Comparison of ENCODE assay signal across 14 cellular contexts in genomic region chr18:13235981-13236380, GRCh38. TPM values are rescaled to one million over a fixed set of nuclear protein-coding genes. Genes with fewer than 3 reads are reported as not detected.
A peak's percentile ranks its signal among the peaks of the same experiment; 100 is the strongest.
DNase-seq lines count a peak whose midpoint lies in the region; ATAC-seq and TF ChIP-seq lines count a peak whose summit lies in the region.
"Had no signal": no experiment of that assay in that cellular context is flagged by ENCODE, and none has a peak within 500 bp of the region (broad histone marks: within the 10 kb centered on the region; RNA-seq: fewer than 3 reads in every experiment).

No MANE protein-coding gene starts in this region.

- intact Hi-C loops in ascending aorta (cut with DNase I) (loop anchor here (1.0 to 5.0 kb wide), 2 partner anchors 13 to 86 kb away; no protein-coding TSS in a partner anchor), left ventricle myocardium superior (cut with micrococcal nuclease) (no loop called here), esophagus squamous epithelium (cut with DNase I) (no loop called here)

- 16 to 25% methylated on average over 7 to 8 of the region's 8 CpGs for WGBS in esophagus squamous epithelium, 2 donors

- H3K4me1 ChIP-seq in ascending aorta (peaks cover 0 to 24% of the 10 kb centered on the region in 2 donors), rectal smooth muscle tissue (ENCODE audit: control insufficient read depth, insufficient read depth, low read length) (peaks cover 9% of the 10 kb centered on the region), esophagus squamous epithelium (peaks cover 0 to 21% (median 5%) of the 10 kb centered on the region in 3 donors)

- peak overlapping the region; percentile 61 for H3K27ac ChIP-seq in ascending aorta
- H3K27ac ChIP-seq in rectal smooth muscle tissue (ENCODE audit: low read depth, low read length) = peak overlapping the region; percentile 48
- peak overlapping the region in 1 of 4 donors; percentile 44 for H3K27ac ChIP-seq in esophagus squamous epithelium
- H3K27ac ChIP-seq: C4-2B, ovary had no signal

- H3K36me3 ChIP-seq in ascending aorta (no peaks in the 10 kb centered on the region), rectal smooth muscle tissue (ENCODE audit: control insufficient read depth, insufficient read depth, low read length) (no peaks in the 10 kb centered on the region), esophagus squamous epithelium (no peaks in the 10 kb centered on the region)
- H3K36me3 ChIP-seq: ovary had no signal

- H3K4me1 Mint-ChIP-seq in stimulated activated naive B cell treated with anti-CD40 and anti-IgM and Interleukin-4, amounts not matched to agents 10 μg/mL and 1 μg/mL and 100 μg/mL, for 72 hours = no peaks in the 10 kb centered on the region

- H3K4me3 Mint-ChIP-seq in stimulated activated naive B cell treated with anti-CD40 and anti-IgM and Interleukin-4, amounts not matched to agents 10 μg/mL and 1 μg/mL and 100 μg/mL, for 72 hours = no peak overlapping the region
- H3K4me3 Mint-ChIP-seq: activated T-cell treated with anti-CD3 and anti-CD28 coated beads, Interleukin-2, amount 50 U/mL, for 24 hours had no signal

- H3K27me3 ChIP-seq in ascending aorta (no peaks in the 10 kb centered on the region), rectal smooth muscle tissue (ENCODE audit: control insufficient read depth, insufficient read depth, low read length) (no peaks in the 10 kb centered on the region), esophagus squamous epithelium (no peaks in the 10 kb centered on the region)
- H3K27me3 ChIP-seq: ovary had no signal

- H3K4me3 ChIP-seq in ascending aorta (peak overlapping the region; percentile 4 to 21), rectal smooth muscle tissue (ENCODE audit: low read length) (no peak overlapping the region), esophagus squamous epithelium (no peak overlapping the region)
- H3K4me3 ChIP-seq: ovary had no signal

- no peaks in the 10 kb centered on the region for H3K27me3 Mint-ChIP-seq in stimulated activated naive B cell treated with anti-CD40 and anti-IgM and Interleukin-4, amounts not matched to agents 10 μg/mL and 1 μg/mL and 100 μg/mL, for 72 hours
- H3K27me3 Mint-ChIP-seq: activated T-cell treated with anti-CD3 and anti-CD28 coated beads, Interleukin-2, amount 50 U/mL, for 24 hours had no signal

- H3K9me3 ChIP-seq in ascending aorta (no peaks in the 10 kb centered on the region), esophagus squamous epithelium (no peaks in the 10 kb centered on the region)
- H3K9me3 ChIP-seq: ovary had no signal

- DNase-seq in COLO829 (ENCODE audit: low spot score) (peak; percentile 66), ascending aorta (ENCODE audit: low spot score in 2 of 2) (peak in 1 of 2 donors; percentile 86), left ventricle myocardium superior (peak; percentile 79), esophagus squamous epithelium (lab: John Stamatoyannopoulos, UW) (no peak), NCI-H446 treated with DMSO at 0.1 percent for 48 hours (lab: John Stamatoyannopoulos, UW) (no peak)
- DNase-seq in stimulated activated naive B cell treated with anti-CD40 and anti-IgM and Interleukin-4, amounts not matched to agents 10 μg/mL and 1 μg/mL and 100 μg/mL, for 72 hours = no peak
- DNase-seq: activated CD4-positive, CD25-positive, alpha-beta regulatory T cell; KBM-7; NCI-H2029 had no signal

- H3K9ac ChIP-seq in rectal smooth muscle tissue (ENCODE audit: low read length) = no peak overlapping the region

- peak; percentile 90 for ATAC-seq in left ventricle myocardium superior
- no peak for ATAC-seq in GM18870 (IDR thresholded peaks at IDR 0.05; ENCODE audit: unreplicated experiment)
- no peak for ATAC-seq in stimulated activated naive B cell treated with anti-CD40 and anti-IgM and Interleukin-4, amounts not matched to agents 10 μg/mL and 1 μg/mL and 100 μg/mL, for 72 hours (replicated peaks)

- no peak for TF ChIP-seq CTCF in ascending aorta (IDR thresholded peaks at IDR 0.05)
- no peak for TF ChIP-seq CTCF in esophagus squamous epithelium (IDR thresholded peaks at IDR 0.05)

- TF ChIP-seq POLR2A in esophagus squamous epithelium (IDR thresholded peaks at IDR 0.05) = no peak

- H3K36me3 Mint-ChIP-seq in stimulated activated naive B cell treated with anti-CD40 and anti-IgM and Interleukin-4, amounts not matched to agents 10 μg/mL and 1 μg/mL and 100 μg/mL, for 72 hours = no peaks in the 10 kb centered on the region

- H3K9me3 Mint-ChIP-seq in stimulated activated naive B cell treated with anti-CD40 and anti-IgM and Interleukin-4, amounts not matched to agents 10 μg/mL and 1 μg/mL and 100 μg/mL, for 72 hours = no peaks in the 10 kb centered on the region
- H3K9me3 Mint-ChIP-seq: activated T-cell treated with anti-CD3 and anti-CD28 coated beads, Interleukin-2, amount 50 U/mL, for 24 hours had no signal

- H3K27ac Mint-ChIP-seq in stimulated activated naive B cell treated with anti-CD40 and anti-IgM and Interleukin-4, amounts not matched to agents 10 μg/mL and 1 μg/mL and 100 μg/mL, for 72 hours = no peak overlapping the region
- H3K27ac Mint-ChIP-seq: activated T-cell treated with anti-CD3 and anti-CD28 coated beads, Interleukin-2, amount 50 U/mL, for 24 hours had no signal

RNA-seq across cellular contexts. Expression of gene LDLRAD4, which starts 17.4 kb away (rescaled TPM):
- total RNA-seq in ascending aorta (21.0 TPM), left ventricle myocardium superior (26.0 TPM), esophagus squamous epithelium (10 to 100 TPM in 2 of 4 donors, 1 to 10 TPM in 1, under 1 TPM in 1; 0.91 to 17.9 (median 6.8) TPM)

Comparison
In these comparisons a context has a peak if more than half of its experiments do, and no peak if none do; other contexts are left out.
1. DNase-seq: peak in COLO829 (single experiment) and left ventricle myocardium superior (single experiment); none in esophagus squamous epithelium (single experiment), stimulated activated naive B cell treated with anti-CD40 and anti-IgM and Interleukin-4, amounts not matched to agents 10 μg/mL and 1 μg/mL and 100 μg/mL, for 72 hours (single experiment) and NCI-H446 treated with DMSO at 0.1 percent for 48 hours (single experiment).
2. H3K4me3 ChIP-seq: peak in ascending aorta (2 of 2); none in rectal smooth muscle tissue (single experiment) and esophagus squamous epithelium (0 of 4).